In genomic region chr6:138528137-138528536, GRCh38 we compare ENCODE assay signal across 2 cellular contexts.
TF ChIP-seq lines count a peak whose summit lies in the region.

No MANE protein-coding gene starts in this region.

TF ChIP-seq in HEK293, 187 proteins besides CTCF, POLR2A, EP300 and RAD21:
- peak; percentile 94 for TF ChIP-seq ATF2 (tag by site-specific recombination; IDR thresholded peaks at IDR 0.05; ENCODE audit: low read depth)
- no peak for TF ChIP-seq KLF8 (tag by site-specific recombination; IDR thresholded peaks at IDR 0.05)
- TF ChIP-seq GFI1B (tag by site-specific recombination; IDR thresholded peaks at IDR 0.05), result 0 out of 2 replicates have a peak, but pooled peaks have one; percentile 27
- no peak for TF ChIP-seq ZNF510 (tag by site-specific recombination; IDR thresholded peaks at IDR 0.05; ENCODE audit: insufficient replicate concordance)
- TF ChIP-seq HOXC10 (CRISPR knock-in tag; IDR thresholded peaks at IDR 0.05), result no peak
- TF ChIP-seq ZNF654 (tag by site-specific recombination; IDR thresholded peaks at IDR 0.05; ENCODE audit: low read depth), result 0 out of 2 replicates have a peak, but pooled peaks have one; percentile 3
- peak; percentile 66; the same call in 1 of the 2 replicates for TF ChIP-seq ZNF362 (tag by site-specific recombination; IDR thresholded peaks at IDR 0.05)
- TF ChIP-seq ZNF629 (tag by site-specific recombination; IDR thresholded peaks at IDR 0.05), result peak; percentile 48
- TF ChIP-seq ZBTB17 (tag by site-specific recombination; IDR thresholded peaks at IDR 0.05), result peak; percentile 75
- peak; percentile 68; the same call in 1 of the 2 replicates for TF ChIP-seq ZNF600 (tag by site-specific recombination; IDR thresholded peaks at IDR 0.05)

TF ChIP-seq in H1, 55 proteins besides CTCF, POLR2A, EP300 and RAD21:
- TF ChIP-seq RXRA (IDR thresholded peaks at IDR 0.05; ENCODE audit: insufficient read depth, low read depth, low read length) (no peak), ASH2L (IDR thresholded peaks at IDR 0.05; ENCODE audit: low read length) (no peak), ATF2 (IDR thresholded peaks at IDR 0.05; ENCODE audit: low read length) (no peak), CTBP2 (IDR thresholded peaks at IDR 0.05; ENCODE audit: borderline replicate concordance, insufficient read depth, insufficient read length, low read length) (no peak), HDAC2 (IDR thresholded peaks at IDR 0.05; ENCODE audit: borderline replicate concordance in 1 of 2, low read depth in 2 of 2, low read length in 2 of 2) (no peak), RNF2 (IDR thresholded peaks at IDR 0.05; ENCODE audit: borderline replicate concordance, low read depth, low read length, missing control alignments, poor library complexity, severe bottlenecking) (no peak), TBP (IDR thresholded peaks at IDR 0.05; ENCODE audit: low read depth, low read length) (no peak), PHF8 (conservative IDR thresholded peaks at IDR 0.05; ENCODE audit: low read depth, low read length) (no peak), SUZ12 (IDR thresholded peaks at IDR 0.05; ENCODE audit: low read length) (no peak), SP4 (IDR thresholded peaks at IDR 0.05; ENCODE audit: low read length) (no peak), ATF3 (IDR thresholded peaks at IDR 0.05; ENCODE audit: insufficient read depth, low read depth, low read length) (no peak), KDM4A (IDR thresholded peaks at IDR 0.05; ENCODE audit: low read depth, low read length, severe bottlenecking) (no peak), TEAD4 (IDR thresholded peaks at IDR 0.05; ENCODE audit: low read depth, low read length) (no peak), SAP30 (IDR thresholded peaks at IDR 0.05; ENCODE audit: insufficient read depth, insufficient replicate concordance, low read length) (no peak), FOSL1 (IDR thresholded peaks at IDR 0.05; ENCODE audit: insufficient read depth, low read depth, low read length) (no peak), CHD1 (IDR thresholded peaks at IDR 0.05; ENCODE audit: low read depth, low read length) (no peak)
